In genomic region chr10:14995964-14996565, GRCh38 we compare ENCODE assay signal across 1 cellular context.
TF ChIP-seq lines count a peak whose summit lies in the region.

No MANE protein-coding gene starts in this region.

TF ChIP-seq in K562, 482 proteins besides CTCF, POLR2A, EP300 and RAD21:
- TF ChIP-seq DPF2 (IDR thresholded peaks at IDR 0.05) (no peak), NEUROD1 (IDR thresholded peaks at IDR 0.05; ENCODE audit: borderline replicate concordance, low read depth, low read length, partially characterized antibody) (no peak), ZBTB33 (CRISPR knock-in tag; IDR thresholded peaks at IDR 0.05) (peak; percentile 34; the same call in 1 of the 2 replicates)
TF ChIP-seq in K562: peak in this region for 1.
